ENCODE assay signal across 8 cellular contexts in the genomic region with DNA sequence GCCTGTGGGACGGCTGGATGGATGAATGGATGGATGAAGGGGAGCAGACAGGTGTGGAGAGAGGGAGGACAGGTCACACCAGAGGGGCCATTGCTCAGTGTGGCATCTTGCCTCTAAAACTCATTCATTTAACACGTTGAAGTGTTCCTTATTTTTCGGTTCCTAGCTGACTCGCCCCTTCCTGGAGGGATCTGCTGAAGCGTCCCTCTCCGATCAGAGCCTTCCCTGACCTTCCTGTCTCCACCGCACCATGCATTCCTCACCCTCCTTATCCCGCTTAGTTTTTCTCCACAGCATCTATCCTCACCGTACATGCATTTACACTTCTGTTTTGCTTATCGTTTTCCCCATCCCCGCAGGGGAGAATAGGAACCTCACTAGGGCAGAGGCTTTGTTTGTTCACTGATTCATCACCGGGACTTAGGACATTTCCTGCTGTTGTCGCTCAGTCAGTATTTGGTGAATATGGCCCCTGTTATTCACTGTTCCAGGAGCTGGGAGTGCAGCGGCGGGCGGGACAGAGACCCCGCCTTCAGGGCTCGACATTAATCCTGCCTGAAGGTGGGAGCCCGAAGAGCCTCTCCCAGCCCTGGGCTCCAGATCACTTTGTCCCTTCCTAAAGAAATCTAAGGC. TPM values are rescaled to one million over a fixed set of nuclear protein-coding genes. Genes with fewer than 3 reads are reported as not detected.
DNase-seq lines count a peak whose midpoint lies in the region; ATAC-seq and TF ChIP-seq lines count a peak whose summit lies in the region.

No MANE protein-coding gene starts in this region.

- peak overlapping the region; percentile 52 to 55 for H3K4me3 ChIP-seq in cardiac fibroblast (replicated peaks in 1 of 2; ENCODE audit: low read depth in 2 of 2, low read length in 2 of 2)
- peak overlapping the region; percentile 41 to 94 for H3K4me3 ChIP-seq in mesenchymal stem cell (ENCODE audit: insufficient read depth in 1 of 2, low read depth in 1 of 2, low read length in 2 of 2)
- peak overlapping the region; percentile 72 to 73 for H3K4me3 ChIP-seq in vagina

- H3K23ac ChIP-seq in mesenchymal stem cell (ENCODE audit: low read length in 2 of 2), result no peak overlapping the region

- H3K4ac ChIP-seq in mesenchymal stem cell (ENCODE audit: low read depth in 1 of 2, low read length in 2 of 2), result no peak overlapping the region

- H2AK5ac ChIP-seq in mesenchymal stem cell (ENCODE audit: low read length, severe bottlenecking), result peak overlapping the region; percentile 16

- ATAC-seq in GM18499 (IDR thresholded peaks at IDR 0.05; ENCODE audit: insufficient read depth, unreplicated experiment) (peak; percentile 15), HG02588 (IDR thresholded peaks at IDR 0.05; ENCODE audit: unreplicated experiment) (peak; percentile 12)

- H3K9me3 ChIP-seq in mesenchymal stem cell (ENCODE audit: control insufficient read depth, low read length) (no peaks in the 10 kb centered on the region), vagina (no peaks in the 10 kb centered on the region)

- H2BK12ac ChIP-seq in mesenchymal stem cell (ENCODE audit: low read length in 2 of 2), result no peak overlapping the region

- intact Hi-C loops in vagina (cut with DNase I), result loop anchor here (1.0 to 5.0 kb wide), 2 partner anchors 213 to 321 kb away; a partner anchor contains a TSS

- H4K8ac ChIP-seq in mesenchymal stem cell (ENCODE audit: low read length), result no peak overlapping the region

- no peak overlapping the region for H3K14ac ChIP-seq in mesenchymal stem cell (ENCODE audit: low read length in 2 of 2)

- peak overlapping the region; percentile 48 for H2AFZ ChIP-seq in mesenchymal stem cell (ENCODE audit: low read depth, low read length)

- H3K9ac ChIP-seq in mesenchymal stem cell (ENCODE audit: low read length), result peak overlapping the region; percentile 99

- peak overlapping the region in 1 of 2 experiments; percentile 10 for H3K18ac ChIP-seq in mesenchymal stem cell (ENCODE audit: low read depth in 1 of 2, low read length in 2 of 2)

- DNase-seq in NCI-H69 (lab: John Stamatoyannopoulos, UW) (peak; percentile 76), cardiac fibroblast (ENCODE audit: low read depth in 2 of 2) (peak in 1 of 2 donors; percentile 85), mesenchymal stem cell (peak; percentile 56), vagina (ENCODE audit: extremely low spot score in 2 of 2) (no peak), KG1 (lab: John Stamatoyannopoulos, UW) (no peak), NCI-H1092 treated with DMSO at 0.1 percent for 48 hours (lab: John Stamatoyannopoulos, UW) (no peak)

- TF ChIP-seq POLR2A in vagina (IDR thresholded peaks at IDR 0.05), result no peak

- peak overlapping the region; percentile 61 for H3K4me2 ChIP-seq in mesenchymal stem cell (ENCODE audit: low read length, poor library complexity, severe bottlenecking)

- H3K4me1 ChIP-seq in mesenchymal stem cell (ENCODE audit: control insufficient read depth, insufficient read depth, low read depth, low read length) (peaks cover 7% of the 10 kb centered on the region), vagina (peaks cover 10% of the 10 kb centered on the region)

- H2BK5ac ChIP-seq in mesenchymal stem cell (ENCODE audit: low read depth, low read length, poor library complexity, severe bottlenecking), result no peak overlapping the region

- no peak overlapping the region for H2BK120ac ChIP-seq in mesenchymal stem cell (ENCODE audit: low read depth, low read length)

- H3K36me3 ChIP-seq in mesenchymal stem cell (ENCODE audit: control insufficient read depth in 1 of 2, insufficient read depth in 2 of 2, low read depth in 1 of 2, low read length in 2 of 2) (no peaks in the 10 kb centered on the region), vagina (no peaks in the 10 kb centered on the region)

- H4K91ac ChIP-seq in mesenchymal stem cell (ENCODE audit: low read length), result no peak overlapping the region

- TF ChIP-seq CTCF in cardiac fibroblast (IDR thresholded peaks at IDR 0.05; ENCODE audit: low read depth, low read length) (no peak), vagina (IDR thresholded peaks at IDR 0.05) (no peak)

- H3K27ac ChIP-seq in mesenchymal stem cell (ENCODE audit: low read length, poor library complexity, severe bottlenecking) (peak overlapping the region; percentile 62), vagina (peak overlapping the region; percentile 93)

- H2BK15ac ChIP-seq in mesenchymal stem cell (ENCODE audit: low read depth, poor library complexity, severe bottlenecking), result peak overlapping the region; percentile 12

- no peaks in the 10 kb centered on the region for H3K27me3 ChIP-seq in mesenchymal stem cell (ENCODE audit: control insufficient read depth in 1 of 2, insufficient read depth in 1 of 2, low read length in 2 of 2)
- no peaks in the 10 kb centered on the region for H3K27me3 ChIP-seq in vagina

- no peaks in the 10 kb centered on the region for H3K79me1 ChIP-seq in mesenchymal stem cell (replicated peaks; ENCODE audit: low read length, poor library complexity, severe bottlenecking)

- WGBS in mesenchymal stem cell, result 24% methylated on average over 15 of the region's 19 CpGs

RNA-seq across cellular contexts. Expression of a gene that starts 32.0 kb away (rescaled TPM):
- polyA plus RNA-seq in mesenchymal stem cell (2013, experiment 1 of 2), result 0.07 TPM
- not detected for polyA plus RNA-seq in mesenchymal stem cell (2013, experiment 2 of 2)
- total RNA-seq in vagina, result 1.5 TPM

RNA-seq across cellular contexts. Expression of a gene that starts 32.0 kb away (rescaled TPM):
- polyA plus RNA-seq in mesenchymal stem cell (2013, experiment 1 of 2), result not detected
- polyA plus RNA-seq in mesenchymal stem cell (2013, experiment 2 of 2), result 0.04 TPM
- 1.5 TPM for total RNA-seq in vagina

Comparison
In these comparisons a context has a peak if more than half of its experiments do, and no peak if none do; other contexts are left out.
1. DNase-seq: peak in NCI-H69 (single experiment) and mesenchymal stem cell (single experiment); none in vagina (0 of 2), KG1 (single experiment) and NCI-H1092 treated with DMSO at 0.1 percent for 48 hours (single experiment).
2. Peak in every context shown above with its lines, with median percentiles within 50 percentile points of each other: H3K4me3 ChIP-seq.